ENCODE assay signal across 16 cellular contexts in the genomic region with DNA sequence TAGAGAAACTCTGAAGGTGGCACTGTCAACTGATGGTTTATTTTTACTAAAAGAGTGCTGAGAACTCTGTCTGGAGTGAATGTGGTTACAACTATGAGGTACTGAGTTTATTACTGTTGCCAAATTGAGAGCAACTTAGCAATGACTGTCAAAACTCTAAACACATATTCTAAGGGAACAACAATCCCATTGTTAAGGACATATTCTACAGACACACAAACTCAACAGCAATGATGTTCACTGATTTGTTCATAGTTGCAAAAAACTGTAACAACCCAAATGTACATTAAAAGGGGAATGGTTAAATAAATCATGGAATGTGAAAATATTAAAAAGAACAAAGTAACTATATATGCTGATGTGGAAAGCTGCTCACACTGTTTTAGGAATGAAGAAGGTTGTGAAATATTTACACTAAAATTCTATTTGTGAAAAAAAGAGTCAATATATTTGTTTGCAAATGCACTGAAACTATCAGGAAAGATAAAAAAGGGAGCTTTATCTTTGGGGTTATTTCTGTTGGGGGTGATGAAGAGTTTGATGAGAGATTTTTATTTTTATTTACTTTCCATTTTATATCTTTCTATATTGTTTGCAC. TPM values are rescaled to one million over a fixed set of nuclear protein-coding genes. Genes with fewer than 3 reads are reported as not detected.
DNase-seq lines count a peak whose midpoint lies in the region; ATAC-seq, FAIRE-seq and TF ChIP-seq lines count a peak whose summit lies in the region.
"Had no signal": no experiment of that assay in that cellular context is flagged by ENCODE, and none has a peak within 500 bp of the region (broad histone marks: within the 10 kb centered on the region; RNA-seq: fewer than 3 reads in every experiment).

No MANE protein-coding gene starts in this region.

- no peak for TF ChIP-seq EP300 in GM12878 (IDR thresholded peaks at IDR 0.05; ENCODE audit: borderline replicate concordance in 1 of 2, control insufficient read depth in 1 of 2, low read depth in 2 of 2, low read length in 2 of 2)

- H3K4me1 ChIP-seq in GM12878 (ENCODE audit: control insufficient read depth, insufficient read depth, low read length) (no peaks in the 10 kb centered on the region), smooth muscle cell (ENCODE audit: low read depth) (peaks cover 8% of the 10 kb centered on the region)

- no peak for FAIRE-seq in GM12878 (lab: Jason Lieb, UNC)

- H2AFZ ChIP-seq in GM12878 (ENCODE audit: control insufficient read depth, low read depth, low read length), result peak overlapping the region; percentile 7; the same call in 1 of the 2 replicates
- H2AFZ ChIP-seq in smooth muscle cell (ENCODE audit: low read depth), result no peak overlapping the region

- ATAC-seq in HG02759 (IDR thresholded peaks at IDR 0.05; ENCODE audit: unreplicated experiment) (peak; percentile 69), GM12878 (peak; percentile 82)
- ATAC-seq: gastroesophageal sphincter had no signal

- intact Hi-C loops in GM12878 (cut with micrococcal nuclease; ENCODE audit: unreplicated experiment), result no loop called here

- H3K27ac ChIP-seq in GM12878 (ENCODE audit: control insufficient read depth, insufficient read depth) (no peak overlapping the region), smooth muscle cell (ENCODE audit: low read depth) (peak overlapping the region; percentile 60)
- H3K27ac ChIP-seq: BLaER1, gastroesophageal sphincter had no signal

- H3K9ac ChIP-seq in GM12878 (ENCODE audit: control insufficient read depth, insufficient read depth, low read length) (no peak overlapping the region), smooth muscle cell (ENCODE audit: low read depth) (no peak overlapping the region)
- H3K9ac ChIP-seq: BLaER1 had no signal

- DNase-seq in GM12878 (ENCODE audit: low read depth, low spot score), result no peak
- peak; percentile 34 for DNase-seq in iris pigment epithelial cell (ENCODE audit: low read depth)
- DNase-seq in smooth muscle cell (lab: John Stamatoyannopoulos, UW; ENCODE audit: unreplicated experiment), result no peak
- DNase-seq in DMS153 (lab: John Stamatoyannopoulos, UW), result no peak
- DNase-seq in OCI-M2 (lab: John Stamatoyannopoulos, UW; ENCODE audit: unreplicated experiment), result no peak
- DNase-seq in NCI-H146 treated with DMSO at 0.1 percent for 48 hours (lab: John Stamatoyannopoulos, UW; ENCODE audit: unreplicated experiment), result no peak
- DNase-seq: activated CD4-positive, alpha-beta T cell treated with anti-CD3 and anti-CD28 coated beads for 1 hour; activated CD8-positive, alpha-beta memory T cell treated with anti-CD3 and anti-CD28 coated beads, Interleukin-2, amount 50 U/mL, for 4 hours; activated gamma-delta T cell treated with Interleukin-2 at 50 U/mL for 16 hours; effector memory CD4-positive, alpha-beta T cell; NCI-H1092 treated with DMSO at 0.1 percent for 48 hours; right cardiac atrium; SHP77 had no signal

- TF ChIP-seq RAD21 in GM12878 (IDR thresholded peaks at IDR 0.05; ENCODE audit: insufficient read depth, low read depth, low read length), result no peak

- H3K27me3 ChIP-seq in GM12878 (replicated peaks in 1 of 2; ENCODE audit: control insufficient read depth in 2 of 2, insufficient read depth in 2 of 2, low read length in 1 of 2) (no peaks in the 10 kb centered on the region), smooth muscle cell (ENCODE audit: low read depth) (no peaks in the 10 kb centered on the region)
- H3K27me3 ChIP-seq: BLaER1, gastroesophageal sphincter had no signal

- POLR2A ChIA-PET in GM12878 (lab: Charles Lee), result interaction anchor here (0.7 to 1.8 kb wide), 4 partner anchors 13 to 54 kb away, joined by 3 to 8 read pairs (median 5); a partner anchor contains a TSS

- RAD21 ChIA-PET in GM12878 (lab: Charles Lee; ENCODE audit: unreplicated experiment), result interaction anchor here (0.8 to 3.4 kb wide), 10 partner anchors 9 to 266 kb away, joined by 3 to 33 read pairs (median 6); no protein-coding TSS in a partner anchor

- CTCF ChIA-PET in GM12878 (lab: Yijun Ruan, JAX), result interaction anchor here (1.0 to 4.6 kb wide), 11 partner anchors 9 to 268 kb away, joined by 3 to 50 read pairs (median 6); a partner anchor contains a TSS

- BruUV-seq in GM12878 (replicated peaks; lab: Mats Ljungman, UMichigan), result no TSS peak

- H3F3A ChIP-seq in smooth muscle cell (ENCODE audit: low read depth), result peaks cover 10% of the 10 kb centered on the region

- TF ChIP-seq POLR2A in GM12878 (IDR thresholded peaks at IDR 0.05; ENCODE audit: low read depth, low read length), result no peak

- H3K4me3 ChIP-seq in GM12878 (no peak overlapping the region), smooth muscle cell (no peak overlapping the region)
- H3K4me3 ChIP-seq: BLaER1, gastroesophageal sphincter had no signal

- H4K20me1 ChIP-seq in GM12878 (ENCODE audit: control insufficient read depth, insufficient read depth), result no peaks in the 10 kb centered on the region
- H4K20me1 ChIP-seq in smooth muscle cell (ENCODE audit: low read depth), result peaks cover 3% of the 10 kb centered on the region
- H4K20me1 ChIP-seq: BLaER1 had no signal

- no peaks in the 10 kb centered on the region for H3K79me2 ChIP-seq in GM12878 (ENCODE audit: control insufficient read depth, insufficient read depth, low read length)
- H3K79me2 ChIP-seq in smooth muscle cell (ENCODE audit: low read depth), result peaks cover 60% of the 10 kb centered on the region

- no peak overlapping the region for H3K4me2 ChIP-seq in GM12878 (ENCODE audit: control insufficient read depth, insufficient read depth)
- peak overlapping the region; percentile 27 for H3K4me2 ChIP-seq in smooth muscle cell

- in situ Hi-C loops in GM12878 (cut with MboI), result no loop called here

- H3K9me3 ChIP-seq in GM12878 (replicated peaks; ENCODE audit: control insufficient read depth, insufficient read depth, low read length) (no peaks in the 10 kb centered on the region; the same call in 2 of the 3 replicates), smooth muscle cell (replicated peaks; ENCODE audit: low read depth) (no peaks in the 10 kb centered on the region)
- H3K9me3 ChIP-seq: gastroesophageal sphincter had no signal

- TF ChIP-seq CTCF in GM12878 (IDR thresholded peaks at IDR 0.05 in 2 of 3, conservative IDR thresholded peaks at IDR 0.05 in 1 of 3; ENCODE audit: control insufficient read depth in 2 of 3, extremely low read depth in 1 of 3, insufficient read depth in 1 of 3, low read depth in 3 of 3, low read length in 3 of 3), result no peak; a peak in 1 of 6 replicates
- no peak for TF ChIP-seq CTCF in smooth muscle cell (IDR thresholded peaks at IDR 0.05; ENCODE audit: borderline replicate concordance, insufficient read depth, poor library complexity, severe bottlenecking)

- H3K36me3 ChIP-seq in GM12878 (ENCODE audit: control insufficient read depth in 2 of 2, insufficient read depth in 2 of 2, low read length in 1 of 2) (no peaks in the 10 kb centered on the region), smooth muscle cell (ENCODE audit: low read depth) (no peaks in the 10 kb centered on the region)

- SMC1A ChIA-PET in GM12878 (lab: Charles Lee; ENCODE audit: uncharacterized antibody, unreplicated experiment), result interaction anchor here (0.6 to 4.8 kb wide), 12 partner anchors 10 to 54 kb away, joined by 3 to 81 read pairs (median 7); a partner anchor contains a TSS

TF ChIP-seq in GM12878, 131 proteins besides CTCF, POLR2A, EP300 and RAD21 (continues in another document):
- TF ChIP-seq ASH2L (IDR thresholded peaks at IDR 0.05; ENCODE audit: borderline replicate concordance, low read depth) (no peak), ZNF24 (IDR thresholded peaks at IDR 0.05) (peak; percentile 96), IKZF1 (conservative IDR thresholded peaks at IDR 0.05) (peak; percentile 12; the same call in 1 of the 2 replicates)

RNA-seq across cellular contexts. Expression of a gene that starts 12.9 kb away (rescaled TPM):
- total RNA-seq in GM12878 (2013; cell fraction: nucleolus; rRNA removed), result 424 and 425 TPM in 2 replicates
- 43.8 and 53.2 TPM in 2 replicates for total RNA-seq in GM12878 (2014; rRNA removed)
- total RNA-seq in GM12878 (2014; rRNA removed; fragmentation: Illumina TruSeq; extraction: Trizol), result 46.6 and 48.8 TPM in 2 replicates
- 32.7 TPM in 2 replicates for total RNA-seq in GM12878 (2021)
- polyA plus RNA-seq in GM12878 (2011; ENCODE audit: low read depth), result 0.51 TPM
- polyA plus RNA-seq in GM12878 (2011; rRNA removed), result 127 and 183 TPM in 2 replicates
- 63.0 and 64.4 TPM in 2 replicates for polyA plus RNA-seq in GM12878 (2011; cell fraction: cytosol; rRNA removed)
- 167 and 175 TPM in 2 replicates for polyA plus RNA-seq in GM12878 (2011; cell fraction: nucleus; rRNA removed)
- 1.7 and 2.1 TPM in 2 replicates for polyA plus RNA-seq in GM12878 (2012)
- 56.8 and 63.6 TPM in 2 replicates for polyA plus RNA-seq in GM12878 (2014; fragmentation: Illumina TruSeq; extraction: Trizol)
- polyA plus RNA-seq in GM12878 (2014; fragmentation: Nextera tagmentation; extraction: Ambion mirVana), result 10 to 100 TPM; 22.9 to 30.2 TPM
- 40.4 and 52.4 TPM in 2 replicates for polyA plus RNA-seq in GM12878 (2014; rRNA removed)
- polyA plus RNA-seq in GM12878 (2016; fragmentation: Nextera tagmentation; extraction: Ambion mirVana), result 10 to 100 TPM; 45.7 to 48.2 TPM
- polyA minus RNA-seq in GM12878 (2011; rRNA and poly(A)+ RNA removed), result 45.5 and 68.0 TPM in 2 replicates
- 22.5 and 33.3 TPM in 2 replicates for polyA minus RNA-seq in GM12878 (2011; cell fraction: cytosol; rRNA and poly(A)+ RNA removed)
- polyA minus RNA-seq in GM12878 (2011; cell fraction: nucleus; rRNA and poly(A)+ RNA removed), result 74.6 and 100.0 TPM in 2 replicates
- total RNA-seq in smooth muscle cell, result 116 and 121 TPM in 2 replicates
- 74.7 and 97.1 TPM in 2 replicates for polyA plus RNA-seq in smooth muscle cell

RNA-seq across cellular contexts. Expression of a gene that starts 25.8 kb away (rescaled TPM):
- total RNA-seq in GM12878 (2013; cell fraction: nucleolus; rRNA removed), result 1.5 and 3.0 TPM in 2 replicates
- 0.45 and 0.71 TPM in 2 replicates for total RNA-seq in GM12878 (2014; rRNA removed)
- 0.76 and 1.0 TPM in 2 replicates for total RNA-seq in GM12878 (2014; rRNA removed; fragmentation: Illumina TruSeq; extraction: Trizol)
- total RNA-seq in GM12878 (2021), result 0.64 and 0.69 TPM in 2 replicates
- polyA plus RNA-seq in GM12878 (2011; ENCODE audit: low read depth), result not detected
- polyA plus RNA-seq in GM12878 (2011; rRNA removed), result 1.7 and 2.0 TPM in 2 replicates
- 0.59 and 0.76 TPM in 2 replicates for polyA plus RNA-seq in GM12878 (2011; cell fraction: cytosol; rRNA removed)
- 2.0 and 2.7 TPM in 2 replicates for polyA plus RNA-seq in GM12878 (2011; cell fraction: nucleus; rRNA removed)
- not detected in 2 replicates for polyA plus RNA-seq in GM12878 (2012)
- polyA plus RNA-seq in GM12878 (2014; fragmentation: Illumina TruSeq; extraction: Trizol), result 0.29 and 0.78 TPM in 2 replicates
- 1 to 10 TPM; 1.4 to 2.0 TPM for polyA plus RNA-seq in GM12878 (2014; fragmentation: Nextera tagmentation; extraction: Ambion mirVana)
- 0.69 and 0.78 TPM in 2 replicates for polyA plus RNA-seq in GM12878 (2014; rRNA removed)
- polyA plus RNA-seq in GM12878 (2016; fragmentation: Nextera tagmentation; extraction: Ambion mirVana), result 1 to 10 TPM; 1.0 to 1.4 TPM
- polyA minus RNA-seq in GM12878 (2011; rRNA and poly(A)+ RNA removed), result 0.88 and 1.0 TPM in 2 replicates
- not detected in 2 replicates for polyA minus RNA-seq in GM12878 (2011; cell fraction: cytosol; rRNA and poly(A)+ RNA removed)
- polyA minus RNA-seq in GM12878 (2011; cell fraction: nucleus; rRNA and poly(A)+ RNA removed), result 2.2 and 2.9 TPM in 2 replicates
- total RNA-seq in smooth muscle cell, result 0.13 TPM in 1 of 2 replicates, not detected in the other
- not detected in 2 replicates for polyA plus RNA-seq in smooth muscle cell
